ENCODE assay signal across 13 cellular contexts in the genomic region with DNA sequence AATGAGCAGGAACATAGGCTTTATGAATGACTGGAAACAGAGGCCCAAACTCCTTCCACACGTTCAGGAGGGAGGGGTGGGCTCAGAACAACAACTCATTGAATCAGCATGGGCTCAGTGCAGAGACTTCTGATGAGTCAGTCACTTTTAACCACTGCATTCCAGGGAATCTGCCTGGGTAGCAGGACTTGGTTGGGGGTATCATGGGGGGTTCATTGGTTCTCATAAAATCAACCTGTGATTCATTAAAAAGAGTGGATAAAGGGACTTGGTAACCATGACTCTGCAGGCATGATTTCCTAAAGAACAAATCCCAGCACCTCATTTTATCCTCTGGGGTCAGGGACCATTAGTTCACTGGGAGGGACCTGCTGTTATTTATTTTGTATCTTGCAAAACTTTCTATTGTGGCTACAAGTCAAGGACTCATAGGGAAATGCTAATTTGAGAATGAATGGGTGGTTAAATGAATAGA. TPM values are rescaled to one million over a fixed set of nuclear protein-coding genes. Genes with fewer than 3 reads are reported as not detected.
DNase-seq lines count a peak whose midpoint lies in the region; ATAC-seq lines count a peak whose summit lies in the region.
"Had no signal": no experiment of that assay in that cellular context is flagged by ENCODE, and none has a peak within 500 bp of the region (broad histone marks: within the 10 kb centered on the region; RNA-seq: fewer than 3 reads in every experiment).

No MANE protein-coding gene starts in this region.

- peaks cover 17% of the 10 kb centered on the region for H3K4me1 ChIP-seq in mesodermal cell (ENCODE audit: control insufficient read depth, insufficient read depth, low read length, poor library complexity, severe bottlenecking)
- H3K4me1 ChIP-seq: upper lobe of right lung had no signal

- ATAC-seq in HG03460 (IDR thresholded peaks at IDR 0.05; ENCODE audit: unreplicated experiment) (no peak), HG02938 (IDR thresholded peaks at IDR 0.05; ENCODE audit: unreplicated experiment) (no peak), HG03175 (IDR thresholded peaks at IDR 0.05; ENCODE audit: unreplicated experiment) (no peak)
- ATAC-seq: activated CD8-positive, alpha-beta memory T cell treated with anti-CD3 and anti-CD28 coated beads, Interleukin-2, amount 10 ng/mL, durations not matched to agents 7 days and 5 days; upper lobe of right lung had no signal

- H3K36me3 ChIP-seq in mesodermal cell (ENCODE audit: control insufficient read depth, insufficient read depth, low read length) = no peaks in the 10 kb centered on the region
- H3K36me3 ChIP-seq: upper lobe of right lung had no signal

- peak; percentile 68 for DNase-seq in AG08396 (ENCODE audit: low spot score)
- DNase-seq in NCI-H226 = peak; percentile 70
- DNase-seq in dermis blood vessel endothelial cell = peak; percentile 30
- no peak for DNase-seq in 8988T
- DNase-seq: activated CD8-positive, alpha-beta memory T cell treated with anti-CD3 and anti-CD28 coated beads, Interleukin-2, amount 10 ng/mL, durations not matched to agents 7 days and 5 days; NCI-H69; nephron progenitor cell; T-helper 1 cell; upper lobe of right lung had no signal

- peak overlapping the region; percentile 79 for H3K27ac ChIP-seq in mesodermal cell (ENCODE audit: low read depth, low read length, severe bottlenecking)
- H3K27ac ChIP-seq: upper lobe of right lung had no signal

- H3K9me3 ChIP-seq in mesodermal cell (ENCODE audit: control insufficient read depth, low read length) = peaks cover 10% of the 10 kb centered on the region
- H3K9me3 ChIP-seq: upper lobe of right lung had no signal

- 29% methylated on average over 1 of the region's 1 CpG; no CpG with 5 or more reads in 1 of the 2 experiments for WGBS in mesodermal cell (ENCODE audit: insufficient coverage in 2 of 2), 2 experiments

- no peak overlapping the region for H3K4me3 ChIP-seq in mesodermal cell (ENCODE audit: extremely low read depth, insufficient read depth, low read length, poor library complexity, severe bottlenecking)
- H3K4me3 ChIP-seq: upper lobe of right lung had no signal

RNA-seq across cellular contexts. Expression of a gene that starts 13.8 kb away (rescaled TPM):
- total RNA-seq in dermis blood vessel endothelial cell = 116 and 150 TPM in 2 replicates
- 1.1 TPM for polyA plus RNA-seq in mesodermal cell (2013, experiment 1 of 2)
- polyA plus RNA-seq in mesodermal cell (2013, experiment 2 of 2) = 0.40 TPM

RNA-seq across cellular contexts. Expression of a gene that starts 56.4 kb away (rescaled TPM):
- total RNA-seq in dermis blood vessel endothelial cell = 6.6 and 17.2 TPM in 2 replicates
- 0.48 TPM for polyA plus RNA-seq in mesodermal cell (2013, experiment 1 of 2)
- polyA plus RNA-seq in mesodermal cell (2013, experiment 2 of 2) = 1.2 TPM

RNA-seq across cellular contexts. Expression of a gene that starts 58.2 kb away (rescaled TPM):
- total RNA-seq in dermis blood vessel endothelial cell = 0.60 and 1.5 TPM in 2 replicates
- 46.6 TPM for polyA plus RNA-seq in mesodermal cell (2013, experiment 1 of 2)
- polyA plus RNA-seq in mesodermal cell (2013, experiment 2 of 2) = 36.6 TPM
